Comparison of ENCODE assay signal across 9 cellular contexts in genomic region chr3:177589921-177590336, GRCh38.
A peak's percentile ranks its signal among the peaks of the same experiment; 100 is the strongest.
DNase-seq lines count a peak whose midpoint lies in the region; ATAC-seq, FAIRE-seq and TF ChIP-seq lines count a peak whose summit lies in the region.
"Had no signal": no experiment of that assay in that cellular context is flagged by ENCODE, and none has a peak within 500 bp of the region (broad histone marks: within the 10 kb centered on the region; RNA-seq: fewer than 3 reads in every experiment).

No MANE protein-coding gene starts in this region.

- intact Hi-C loops in heart left ventricle (cut with DNase I): loop anchor here in 3 of 10 donors (5.0 to 10.0 kb wide), 4 partner anchors 38 to 395 kb away; partner anchors contain the start of gene TBL1XR1 (in 1 of the 3)
- intact Hi-C loops in cardiac septum (cut with DNase I): no loop called here
- intact Hi-C loops in endothelial cell of umbilical vein (cut with micrococcal nuclease): no loop called here

- H3K27ac Mint-ChIP-seq in T-cell: no peak overlapping the region
- H3K27ac Mint-ChIP-seq: activated naive CD4-positive, alpha-beta T cell treated with anti-CD3 and anti-CD28 coated beads, Interleukin-2, amount 50 U/mL, for 24 hours had no signal

- H4K20me1 ChIP-seq in endothelial cell of umbilical vein (replicated peaks; ENCODE audit: control insufficient read depth, extremely low read depth, insufficient read depth, low read length): no peaks in the 10 kb centered on the region

- H3K79me2 ChIP-seq in endothelial cell of umbilical vein (ENCODE audit: control insufficient read depth, insufficient read depth, low read length): no peaks in the 10 kb centered on the region

- ATAC-seq in heart left ventricle: peak; percentile 44 to 84 (median 66)
- peak; percentile 79 for ATAC-seq in HG02973 (IDR thresholded peaks at IDR 0.05; ENCODE audit: unreplicated experiment)
- no peak for ATAC-seq in T-cell (replicated peaks in 1 of 4)

- no peak overlapping the region for H3K4me2 ChIP-seq in endothelial cell of umbilical vein (ENCODE audit: insufficient read depth, low read length)

- H3K4me3 ChIP-seq in heart left ventricle (no peak overlapping the region), endothelial cell of umbilical vein (replicated peaks in 1 of 3; ENCODE audit: insufficient read depth in 1 of 3, low read depth in 1 of 3, low read length in 3 of 3) (no peak overlapping the region), skin epidermis (no peak overlapping the region)

- no peaks in the 10 kb centered on the region for H3K36me3 Mint-ChIP-seq in T-cell
- H3K36me3 Mint-ChIP-seq: activated naive CD4-positive, alpha-beta T cell treated with anti-CD3 and anti-CD28 coated beads, Interleukin-2, amount 50 U/mL, for 24 hours had no signal

- no peak for TF ChIP-seq CTCF in heart left ventricle (IDR thresholded peaks at IDR 0.05)
- no peak for TF ChIP-seq CTCF in endothelial cell of umbilical vein (IDR thresholded peaks at IDR 0.05; ENCODE audit: extremely low read depth in 1 of 2, insufficient read depth in 1 of 2, low read depth in 1 of 2, low read length in 2 of 2)

- no peaks in the 10 kb centered on the region for H3K27me3 ChIP-seq in heart left ventricle
- no peaks in the 10 kb centered on the region for H3K27me3 ChIP-seq in endothelial cell of umbilical vein (ENCODE audit: control insufficient read depth in 2 of 2, insufficient read depth in 2 of 2, low read length in 2 of 2)

- H3K9me3 ChIP-seq in heart left ventricle (peaks cover 0 to 6% (median 0%) of the 10 kb centered on the region in 12 donors), endothelial cell of umbilical vein (replicated peaks; ENCODE audit: control insufficient read depth, insufficient read depth, low read length) (no peaks in the 10 kb centered on the region)

- no peak overlapping the region for H2AFZ ChIP-seq in endothelial cell of umbilical vein (ENCODE audit: low read depth, low read length)

- CTCF ChIA-PET in endothelial cell of umbilical vein (lab: Charles Lee): interaction anchor here (0.7 to 1.5 kb wide), 5 partner anchors 11 to 539 kb away, joined by 3 to 5 read pairs (median 3); no protein-coding TSS in a partner anchor
- CTCF ChIA-PET in T-cell (lab: Charles Lee): no interaction called here

- peaks cover 0 to 49% (median 2%) of the 10 kb centered on the region in 12 donors for H3K4me1 ChIP-seq in heart left ventricle
- peaks cover 5% of the 10 kb centered on the region for H3K4me1 ChIP-seq in endothelial cell of umbilical vein (ENCODE audit: control insufficient read depth, extremely low read depth, insufficient read depth, low read length)

- POLR2A ChIA-PET in endothelial cell of umbilical vein (lab: Charles Lee): no interaction called here
- POLR2A ChIA-PET in T-cell (lab: Charles Lee): no interaction called here

- peaks cover 32 to 39% (median 37%) of the 10 kb centered on the region in 3 donors for H3K4me1 Mint-ChIP-seq in T-cell

- H3K27ac ChIP-seq in heart left ventricle (peak overlapping the region in 3 of 12 donors; percentile 17 to 30 (median 18)), endothelial cell of umbilical vein (ENCODE audit: insufficient read depth, low read depth, low read length) (no peak overlapping the region), skin epidermis (peak overlapping the region in 17 of 21 experiments; percentile 2 to 88 (median 71))

- H3K9me1 ChIP-seq in endothelial cell of umbilical vein (replicated peaks; ENCODE audit: control insufficient read depth, extremely low read depth, insufficient read depth, low read length): no peaks in the 10 kb centered on the region

- no peaks in the 10 kb centered on the region for H3K36me3 ChIP-seq in heart left ventricle
- H3K36me3 ChIP-seq in endothelial cell of umbilical vein (ENCODE audit: control insufficient read depth in 2 of 2, extremely low read depth in 1 of 2, insufficient read depth in 2 of 2, low read length in 2 of 2): no peaks in the 10 kb centered on the region

- peak; percentile 93 for FAIRE-seq in endothelial cell of umbilical vein (lab: Jason Lieb, UNC)

- 64 to 79% (median 77%) methylated on average over 4 of the region's 4 CpGs for WGBS in heart left ventricle, 4 donors

- no peak overlapping the region for H3K9ac ChIP-seq in endothelial cell of umbilical vein (replicated peaks; ENCODE audit: extremely low read depth, insufficient read depth, low read length)

- dilution Hi-C loops in endothelial cell of umbilical vein (cut with MboI; ENCODE audit: extremely low pct_ligation_motif_present, low sequenced_read_pairs): no loop called here

- DNase-seq in heart left ventricle (no peak), cardiac septum (ENCODE audit: low spot score) (no peak), NCI-H2227 treated with DMSO at 0.1 percent for 48 hours (lab: John Stamatoyannopoulos, UW) (peak; percentile 87), endothelial cell of umbilical vein (ENCODE audit: low read depth, low spot score) (peak; percentile 72), NCI-H524 treated with DMSO at 0.1 percent for 48 hours (lab: John Stamatoyannopoulos, UW) (no peak), T-cell (no peak)

- TF ChIP-seq POLR2A in heart left ventricle (IDR thresholded peaks at IDR 0.05) (no peak), endothelial cell of umbilical vein (IDR thresholded peaks at IDR 0.05; ENCODE audit: low read depth, low read length) (no peak)

- no peaks in the 10 kb centered on the region for H3K27me3 Mint-ChIP-seq in T-cell
- H3K27me3 Mint-ChIP-seq: activated naive CD4-positive, alpha-beta T cell treated with anti-CD3 and anti-CD28 coated beads, Interleukin-2, amount 50 U/mL, for 24 hours had no signal

- no peak overlapping the region for H3K4me3 Mint-ChIP-seq in T-cell
- H3K4me3 Mint-ChIP-seq: activated naive CD4-positive, alpha-beta T cell treated with anti-CD3 and anti-CD28 coated beads, Interleukin-2, amount 50 U/mL, for 24 hours had no signal

- H3K9me3 Mint-ChIP-seq in T-cell: no peaks in the 10 kb centered on the region
- H3K9me3 Mint-ChIP-seq: activated naive CD4-positive, alpha-beta T cell treated with anti-CD3 and anti-CD28 coated beads, Interleukin-2, amount 50 U/mL, for 24 hours had no signal

- no TSS peak for BruUV-seq in endothelial cell of umbilical vein (replicated peaks; lab: Mats Ljungman, UMichigan)

TF ChIP-seq in endothelial cell of umbilical vein, 7 proteins besides CTCF, POLR2A, EP300 and RAD21:
- TF ChIP-seq POLR2AphosphoS5 (IDR thresholded peaks at IDR 0.05; ENCODE audit: insufficient read depth, low read depth, low read length) (no peak), JUN (IDR thresholded peaks at IDR 0.05; ENCODE audit: borderline replicate concordance, insufficient read depth, insufficient read length, low read depth) (peak; percentile 20), FOS (IDR thresholded peaks at IDR 0.05; ENCODE audit: borderline replicate concordance, insufficient read depth, low read length) (peak; percentile 63)

Comparison
In these comparisons a context has a peak if more than half of its experiments do, and no peak if none do; other contexts are left out.
1. ATAC-seq: peak in heart left ventricle (4 of 4) and HG02973 (single experiment); none in T-cell (0 of 4).
2. DNase-seq: peak in NCI-H2227 treated with DMSO at 0.1 percent for 48 hours (single experiment) and endothelial cell of umbilical vein (single experiment); none in heart left ventricle (0 of 5), cardiac septum (single experiment), NCI-H524 treated with DMSO at 0.1 percent for 48 hours (single experiment) and T-cell (0 of 34).